Comparison of ENCODE assay signal across 8 cellular contexts in genomic region chr6:31366693-31367470, GRCh38. TPM values are rescaled to one million over a fixed set of nuclear protein-coding genes. Genes with fewer than 3 reads are reported as not detected.
DNase-seq lines count a peak whose midpoint lies in the region; ATAC-seq and TF ChIP-seq lines count a peak whose summit lies in the region.

No MANE protein-coding gene starts in this region.

- peak; percentile 78 for ATAC-seq in GM19438 (IDR thresholded peaks at IDR 0.05; ENCODE audit: low read depth, unreplicated experiment)
- ATAC-seq in stimulated activated naive CD8-positive, alpha-beta T cell treated with anti-CD3 and anti-CD28 coated beads, Interleukin-15, amount 100 ng/mL, for 72 hours: peak; percentile 99

- no peak overlapping the region for H3K27ac Mint-ChIP-seq in activated T-helper 2 cell treated with anti-CD3 and anti-CD28 coated beads, Interferon-gamma antibody, Interleukin-2, Interleukin-4, amounts not matched to agents 10 μg/mL and 5 μg/mL and 100 μg/mL, durations not matched to agents 14 hours and 24 hours and 36 hours
- H3K27ac Mint-ChIP-seq in neural progenitor cell: peak overlapping the region; percentile 26
- peak overlapping the region; percentile 29 to 90 for H3K27ac Mint-ChIP-seq in stimulated activated naive CD8-positive, alpha-beta T cell treated with anti-CD3 and anti-CD28 coated beads, Interleukin-15, amount 100 ng/mL, for 72 hours

- no peaks in the 10 kb centered on the region for H3K36me3 ChIP-seq in neural progenitor cell

- H2AFZ ChIP-seq in neural progenitor cell (replicated peaks): peak overlapping the region; percentile 95

- H3K9ac ChIP-seq in neural progenitor cell: no peak overlapping the region

- H4K20me1 ChIP-seq in neural progenitor cell (ENCODE audit: low read depth): no peaks in the 10 kb centered on the region

- DNase-seq in C1 segment of cervical spinal cord (lab: John Stamatoyannopoulos, UW) (peak; percentile 39 to 98 (median 77)), RPMI7951 (ENCODE audit: low read depth) (peak; percentile 85), fibroblast of villous mesenchyme (ENCODE audit: low read depth) (peak; percentile 89), neural progenitor cell (ENCODE audit: low spot score) (peak; percentile 95)
- peak; percentile 72 for DNase-seq in Jurkat, Clone E6-1 (ENCODE audit: low read depth, low spot score)
- peak; percentile 80 for DNase-seq in activated T-helper 2 cell treated with anti-CD3 and anti-CD28 coated beads, Interferon-gamma antibody, Interleukin-2, Interleukin-4, amounts not matched to agents 10 μg/mL and 5 μg/mL and 100 μg/mL, durations not matched to agents 14 hours and 24 hours and 36 hours (ENCODE audit: low spot score)
- DNase-seq in stimulated activated naive CD8-positive, alpha-beta T cell treated with anti-CD3 and anti-CD28 coated beads, Interleukin-15, amount 100 ng/mL, for 72 hours: peak; percentile 86 to 87

- no peaks in the 10 kb centered on the region for H3K79me2 ChIP-seq in neural progenitor cell (ENCODE audit: low read depth)

- peak overlapping the region; percentile 23 for H3K4me3 ChIP-seq in Jurkat, Clone E6-1 (ENCODE audit: low read length)
- H3K4me3 ChIP-seq in fibroblast of villous mesenchyme (ENCODE audit: low read depth, low read length) (no peak overlapping the region), neural progenitor cell (peak overlapping the region; percentile 36)

- peak overlapping the region; percentile 76 for H3K4me2 ChIP-seq in neural progenitor cell

- intact Hi-C loops in activated T-helper 2 cell treated with anti-CD3 and anti-CD28 coated beads, Interferon-gamma antibody, Interleukin-2, Interleukin-4, amounts not matched to agents 10 μg/mL and 5 μg/mL and 100 μg/mL, durations not matched to agents 14 hours and 24 hours and 36 hours (cut with micrococcal nuclease): loop anchor here (1.0 kb wide), 2 partner anchors 170 to 230 kb away; no protein-coding TSS in a partner anchor

- peaks cover 2% of the 10 kb centered on the region for H3K36me3 Mint-ChIP-seq in activated T-helper 2 cell treated with anti-CD3 and anti-CD28 coated beads, Interferon-gamma antibody, Interleukin-2, Interleukin-4, amounts not matched to agents 10 μg/mL and 5 μg/mL and 100 μg/mL, durations not matched to agents 14 hours and 24 hours and 36 hours (ENCODE audit: low read depth)
- H3K36me3 Mint-ChIP-seq in neural progenitor cell: no peaks in the 10 kb centered on the region

- H3K4me1 Mint-ChIP-seq in activated T-helper 2 cell treated with anti-CD3 and anti-CD28 coated beads, Interferon-gamma antibody, Interleukin-2, Interleukin-4, amounts not matched to agents 10 μg/mL and 5 μg/mL and 100 μg/mL, durations not matched to agents 14 hours and 24 hours and 36 hours (ENCODE audit: low read depth): peaks cover 13% of the 10 kb centered on the region
- peaks cover 8% of the 10 kb centered on the region for H3K4me1 Mint-ChIP-seq in neural progenitor cell
- H3K4me1 Mint-ChIP-seq in stimulated activated naive CD8-positive, alpha-beta T cell treated with anti-CD3 and anti-CD28 coated beads, Interleukin-15, amount 100 ng/mL, for 72 hours: peaks cover 29% of the 10 kb centered on the region

- H3K9me3 Mint-ChIP-seq in activated T-helper 2 cell treated with anti-CD3 and anti-CD28 coated beads, Interferon-gamma antibody, Interleukin-2, Interleukin-4, amounts not matched to agents 10 μg/mL and 5 μg/mL and 100 μg/mL, durations not matched to agents 14 hours and 24 hours and 36 hours: peaks cover under 1% of the 10 kb centered on the region
- H3K9me3 Mint-ChIP-seq in neural progenitor cell: peaks cover 2% of the 10 kb centered on the region
- H3K9me3 Mint-ChIP-seq in stimulated activated naive CD8-positive, alpha-beta T cell treated with anti-CD3 and anti-CD28 coated beads, Interleukin-15, amount 100 ng/mL, for 72 hours: peaks cover 3% of the 10 kb centered on the region in 2 donors

- H3K9me3 ChIP-seq in neural progenitor cell (ENCODE audit: low read depth): no peaks in the 10 kb centered on the region

- no peak overlapping the region for H3K27ac ChIP-seq in neural progenitor cell

- no peaks in the 10 kb centered on the region for H3K4me1 ChIP-seq in neural progenitor cell

- H3K27me3 ChIP-seq in neural progenitor cell: peaks cover 31% of the 10 kb centered on the region

- H3K27me3 Mint-ChIP-seq in activated T-helper 2 cell treated with anti-CD3 and anti-CD28 coated beads, Interferon-gamma antibody, Interleukin-2, Interleukin-4, amounts not matched to agents 10 μg/mL and 5 μg/mL and 100 μg/mL, durations not matched to agents 14 hours and 24 hours and 36 hours (ENCODE audit: low read depth): peaks cover 70% of the 10 kb centered on the region
- H3K27me3 Mint-ChIP-seq in neural progenitor cell (ENCODE audit: insufficient read depth, low read depth): peaks cover 16% of the 10 kb centered on the region
- peaks cover 42% of the 10 kb centered on the region for H3K27me3 Mint-ChIP-seq in stimulated activated naive CD8-positive, alpha-beta T cell treated with anti-CD3 and anti-CD28 coated beads, Interleukin-15, amount 100 ng/mL, for 72 hours

- no peaks in the 10 kb centered on the region for H3F3A ChIP-seq in neural progenitor cell (ENCODE audit: low read depth)

- peak overlapping the region; percentile 49 for H3K4me3 Mint-ChIP-seq in activated T-helper 2 cell treated with anti-CD3 and anti-CD28 coated beads, Interferon-gamma antibody, Interleukin-2, Interleukin-4, amounts not matched to agents 10 μg/mL and 5 μg/mL and 100 μg/mL, durations not matched to agents 14 hours and 24 hours and 36 hours (ENCODE audit: low read depth)
- peak overlapping the region; percentile 69 for H3K4me3 Mint-ChIP-seq in neural progenitor cell
- H3K4me3 Mint-ChIP-seq in stimulated activated naive CD8-positive, alpha-beta T cell treated with anti-CD3 and anti-CD28 coated beads, Interleukin-15, amount 100 ng/mL, for 72 hours: peak overlapping the region; percentile 88 to 90

- TF ChIP-seq CTCF in fibroblast of villous mesenchyme (IDR thresholded peaks at IDR 0.05; ENCODE audit: insufficient read depth, low read depth, low read length) (peak; percentile 88), neural progenitor cell (IDR thresholded peaks at IDR 0.05) (peak; percentile 92)

RNA-seq across cellular contexts. Expression of gene HLA-B, which starts 9.9 kb away (rescaled TPM):
- 316 TPM for polyA plus RNA-seq in Jurkat, Clone E6-1 (2012; ENCODE audit: insufficient read depth, insufficient read length)
- total RNA-seq in RPMI7951 (2014; rRNA removed; shearing (Covaris generic)): 1,333 and 1,408 TPM in 2 replicates
- total RNA-seq in activated T-helper 2 cell treated with anti-CD3 and anti-CD28 coated beads, Interferon-gamma antibody, Interleukin-2, Interleukin-4, amounts not matched to agents 10 μg/mL and 5 μg/mL and 100 μg/mL, durations not matched to agents 14 hours and 24 hours and 36 hours: 3,580 and 3,693 TPM in 2 replicates
- total RNA-seq in fibroblast of villous mesenchyme: 475 and 661 TPM in 2 replicates
- total RNA-seq in neural progenitor cell (ENCODE audit: low replicate concordance): 16.2 and 21.8 TPM in 2 replicates

RNA-seq across cellular contexts. Expression of gene MICA, which starts 36.5 kb away (rescaled TPM):
- 8.2 TPM for polyA plus RNA-seq in Jurkat, Clone E6-1 (2012; ENCODE audit: insufficient read depth, insufficient read length)
- 42.3 and 42.9 TPM in 2 replicates for total RNA-seq in RPMI7951 (2014; rRNA removed; shearing (Covaris generic))
- 5.6 and 6.0 TPM in 2 replicates for total RNA-seq in activated T-helper 2 cell treated with anti-CD3 and anti-CD28 coated beads, Interferon-gamma antibody, Interleukin-2, Interleukin-4, amounts not matched to agents 10 μg/mL and 5 μg/mL and 100 μg/mL, durations not matched to agents 14 hours and 24 hours and 36 hours
- total RNA-seq in fibroblast of villous mesenchyme: 45.3 and 54.8 TPM in 2 replicates
- total RNA-seq in neural progenitor cell (ENCODE audit: low replicate concordance): 15.0 and 21.4 TPM in 2 replicates

Comparison
In these comparisons a context has a peak if more than half of its experiments do, and no peak if none do; other contexts are left out.
1. RNA of gene HLA-B, which starts 9.9 kb away (total RNA-seq): 3,580 to 3,693 TPM in activated T-helper 2 cell treated with anti-CD3 and anti-CD28 coated beads, Interferon-gamma antibody, Interleukin-2, Interleukin-4, amounts not matched to agents 10 μg/mL and 5 μg/mL and 100 μg/mL, durations not matched to agents 14 hours and 24 hours and 36 hours, 1,333 to 1,408 TPM in RPMI7951 and 475 to 661 TPM in fibroblast of villous mesenchyme; 16.2 to 21.8 TPM in neural progenitor cell; every median in the first group is over 10 times any median in the second.
2. Peak in every context shown above with its lines, with median percentiles within 50 percentile points of each other: DNase-seq and H3K4me3 Mint-ChIP-seq.